ENCODE assay signal across 1 cellular context in the genomic region with DNA sequence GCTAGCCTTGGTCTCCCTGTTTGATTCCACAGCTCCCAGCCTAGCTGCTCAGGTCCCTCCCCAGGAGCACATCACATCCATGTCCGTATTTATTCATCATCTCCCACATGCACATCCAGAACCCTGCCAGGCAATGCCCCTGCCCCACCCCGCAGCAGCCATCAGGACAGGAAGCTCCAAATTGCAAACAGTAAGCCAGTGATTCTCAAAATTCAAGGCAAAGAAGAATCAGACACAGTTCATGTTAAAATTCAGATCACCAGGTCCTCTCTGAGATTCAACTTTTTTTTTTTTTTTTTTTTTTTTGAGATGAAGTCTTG.
TF ChIP-seq lines count a peak whose summit lies in the region.

No MANE protein-coding gene starts in this region.

TF ChIP-seq in K562, 482 proteins besides CTCF, POLR2A, EP300 and RAD21 (continued from another document):
- TF ChIP-seq ZBTB40 (IDR thresholded peaks at IDR 0.05): 0 out of 2 replicates have a peak, but pooled peaks have one; percentile 3
- TF ChIP-seq ZBTB40 (CRISPR knock-in tag; IDR thresholded peaks at IDR 0.05): no peak
- 0 out of 2 replicates have a peak, but pooled peaks have one; percentile 5 for TF ChIP-seq ZNF583 (CRISPR knock-in tag; IDR thresholded peaks at IDR 0.05)
- TF ChIP-seq, protein P1, sequence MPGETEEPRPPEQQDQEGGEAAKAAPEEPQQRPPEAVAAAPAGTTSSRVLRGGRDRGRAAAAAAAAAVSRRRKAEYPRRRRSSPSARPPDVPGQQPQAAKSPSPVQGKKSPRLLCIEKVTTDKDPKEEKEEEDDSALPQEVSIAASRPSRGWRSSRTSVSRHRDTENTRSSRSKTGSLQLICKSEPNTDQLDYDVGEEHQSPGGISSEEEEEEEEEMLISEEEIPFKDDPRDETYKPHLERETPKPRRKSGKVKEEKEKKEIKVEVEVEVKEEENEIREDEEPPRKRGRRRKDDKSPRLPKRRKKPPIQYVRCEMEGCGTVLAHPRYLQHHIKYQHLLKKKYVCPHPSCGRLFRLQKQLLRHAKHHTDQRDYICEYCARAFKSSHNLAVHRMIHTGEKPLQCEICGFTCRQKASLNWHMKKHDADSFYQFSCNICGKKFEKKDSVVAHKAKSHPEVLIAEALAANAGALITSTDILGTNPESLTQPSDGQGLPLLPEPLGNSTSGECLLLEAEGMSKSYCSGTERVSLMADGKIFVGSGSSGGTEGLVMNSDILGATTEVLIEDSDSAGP (CRISPR knock-in tag; IDR thresholded peaks at IDR 0.05): no peak
- TF ChIP-seq HLTF (IDR thresholded peaks at IDR 0.05): no peak
- no peak for TF ChIP-seq ARHGAP35 (IDR thresholded peaks at IDR 0.05; ENCODE audit: partially characterized antibody)
- no peak for TF ChIP-seq ZNF217 (CRISPR knock-in tag; IDR thresholded peaks at IDR 0.05)
- TF ChIP-seq LEF1 (IDR thresholded peaks at IDR 0.05): no peak
- TF ChIP-seq FOSL1 (tag; conservative IDR thresholded peaks at IDR 0.05): no peak
- 0 out of 2 replicates have a peak, but pooled peaks have one; percentile 28 for TF ChIP-seq LCOR (CRISPR knock-in tag; IDR thresholded peaks at IDR 0.05)
- peak in 1 of 2 experiments; percentile 43; a peak in 1 of 4 replicates for TF ChIP-seq FOXA3 (CRISPR knock-in tag; conservative IDR thresholded peaks at IDR 0.05 in 1 of 2, IDR thresholded peaks at IDR 0.05 in 1 of 2)
- TF ChIP-seq ARID1B (IDR thresholded peaks at IDR 0.05): no peak
- TF ChIP-seq ZNF551 (CRISPR knock-in tag; IDR thresholded peaks at IDR 0.05): no peak
- no peak for TF ChIP-seq ZNF324 (CRISPR knock-in tag; IDR thresholded peaks at IDR 0.05)
- TF ChIP-seq ELF1 (tag; IDR thresholded peaks at IDR 0.05): 0 out of 2 replicates have a peak, but pooled peaks have one; percentile 6
- TF ChIP-seq FOXK2 (conservative IDR thresholded peaks at IDR 0.05 in 1 of 2, IDR thresholded peaks at IDR 0.05 in 1 of 2; ENCODE audit: low read depth in 2 of 2): 0 out of 4 replicates have a peak, but pooled peaks of 1 of the 2 experiments have one; percentile 6
- TF ChIP-seq, protein P2, sequence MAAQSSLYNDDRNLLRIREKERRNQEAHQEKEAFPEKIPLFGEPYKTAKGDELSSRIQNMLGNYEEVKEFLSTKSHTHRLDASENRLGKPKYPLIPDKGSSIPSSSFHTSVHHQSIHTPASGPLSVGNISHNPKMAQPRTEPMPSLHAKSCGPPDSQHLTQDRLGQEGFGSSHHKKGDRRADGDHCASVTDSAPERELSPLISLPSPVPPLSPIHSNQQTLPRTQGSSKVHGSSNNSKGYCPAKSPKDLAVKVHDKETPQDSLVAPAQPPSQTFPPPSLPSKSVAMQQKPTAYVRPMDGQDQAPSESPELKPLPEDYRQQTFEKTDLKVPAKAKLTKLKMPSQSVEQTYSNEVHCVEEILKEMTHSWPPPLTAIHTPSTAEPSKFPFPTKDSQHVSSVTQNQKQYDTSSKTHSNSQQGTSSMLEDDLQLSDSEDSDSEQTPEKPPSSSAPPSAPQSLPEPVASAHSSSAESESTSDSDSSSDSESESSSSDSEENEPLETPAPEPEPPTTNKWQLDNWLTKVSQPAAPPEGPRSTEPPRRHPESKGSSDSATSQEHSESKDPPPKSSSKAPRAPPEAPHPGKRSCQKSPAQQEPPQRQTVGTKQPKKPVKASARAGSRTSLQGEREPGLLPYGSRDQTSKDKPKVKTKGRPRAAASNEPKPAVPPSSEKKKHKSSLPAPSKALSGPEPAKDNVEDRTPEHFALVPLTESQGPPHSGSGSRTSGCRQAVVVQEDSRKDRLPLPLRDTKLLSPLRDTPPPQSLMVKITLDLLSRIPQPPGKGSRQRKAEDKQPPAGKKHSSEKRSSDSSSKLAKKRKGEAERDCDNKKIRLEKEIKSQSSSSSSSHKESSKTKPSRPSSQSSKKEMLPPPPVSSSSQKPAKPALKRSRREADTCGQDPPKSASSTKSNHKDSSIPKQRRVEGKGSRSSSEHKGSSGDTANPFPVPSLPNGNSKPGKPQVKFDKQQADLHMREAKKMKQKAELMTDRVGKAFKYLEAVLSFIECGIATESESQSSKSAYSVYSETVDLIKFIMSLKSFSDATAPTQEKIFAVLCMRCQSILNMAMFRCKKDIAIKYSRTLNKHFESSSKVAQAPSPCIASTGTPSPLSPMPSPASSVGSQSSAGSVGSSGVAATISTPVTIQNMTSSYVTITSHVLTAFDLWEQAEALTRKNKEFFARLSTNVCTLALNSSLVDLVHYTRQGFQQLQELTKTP (IDR thresholded peaks at IDR 0.05; ENCODE audit: low read depth in 1 of 2, partially characterized antibody in 2 of 2): no peak
- no peak for TF ChIP-seq POLR3A (IDR thresholded peaks at IDR 0.05; ENCODE audit: borderline replicate concordance, extremely low read depth, insufficient read depth, insufficient read length)
- TF ChIP-seq ZBTB33 (CRISPR knock-in tag; IDR thresholded peaks at IDR 0.05): no peak
- TF ChIP-seq ZFP30 (CRISPR knock-in tag; IDR thresholded peaks at IDR 0.05; ENCODE audit: borderline replicate concordance): no peak
- TF ChIP-seq SIRT6 (IDR thresholded peaks at IDR 0.05; ENCODE audit: low read depth, low read length): no peak
- TF ChIP-seq REST (CRISPR knock-in tag; IDR thresholded peaks at IDR 0.05; ENCODE audit: low read depth): no peak
- TF ChIP-seq ZNF584 (CRISPR knock-in tag; IDR thresholded peaks at IDR 0.05; ENCODE audit: low read depth): no peak
- 0 out of 2 replicates have a peak, but pooled peaks have one; percentile 47 for TF ChIP-seq KLF13 (tag; IDR thresholded peaks at IDR 0.05; ENCODE audit: borderline replicate concordance, low read depth)
- no peak for TF ChIP-seq ZBTB17 (CRISPR knock-in tag; IDR thresholded peaks at IDR 0.05)
- no peak for TF ChIP-seq MYNN (IDR thresholded peaks at IDR 0.05)
- no peak for TF ChIP-seq MYNN (CRISPR knock-in tag; IDR thresholded peaks at IDR 0.05)
- no peak for TF ChIP-seq BRD4 (IDR thresholded peaks at IDR 0.05)
- TF ChIP-seq SAP30 (IDR thresholded peaks at IDR 0.05; ENCODE audit: borderline replicate concordance, insufficient read depth, low read depth, low read length, poor library complexity, severe bottlenecking): no peak
- no peak for TF ChIP-seq POLR2G (IDR thresholded peaks at IDR 0.05; ENCODE audit: low read depth, low read length)
- TF ChIP-seq, protein P3, sequence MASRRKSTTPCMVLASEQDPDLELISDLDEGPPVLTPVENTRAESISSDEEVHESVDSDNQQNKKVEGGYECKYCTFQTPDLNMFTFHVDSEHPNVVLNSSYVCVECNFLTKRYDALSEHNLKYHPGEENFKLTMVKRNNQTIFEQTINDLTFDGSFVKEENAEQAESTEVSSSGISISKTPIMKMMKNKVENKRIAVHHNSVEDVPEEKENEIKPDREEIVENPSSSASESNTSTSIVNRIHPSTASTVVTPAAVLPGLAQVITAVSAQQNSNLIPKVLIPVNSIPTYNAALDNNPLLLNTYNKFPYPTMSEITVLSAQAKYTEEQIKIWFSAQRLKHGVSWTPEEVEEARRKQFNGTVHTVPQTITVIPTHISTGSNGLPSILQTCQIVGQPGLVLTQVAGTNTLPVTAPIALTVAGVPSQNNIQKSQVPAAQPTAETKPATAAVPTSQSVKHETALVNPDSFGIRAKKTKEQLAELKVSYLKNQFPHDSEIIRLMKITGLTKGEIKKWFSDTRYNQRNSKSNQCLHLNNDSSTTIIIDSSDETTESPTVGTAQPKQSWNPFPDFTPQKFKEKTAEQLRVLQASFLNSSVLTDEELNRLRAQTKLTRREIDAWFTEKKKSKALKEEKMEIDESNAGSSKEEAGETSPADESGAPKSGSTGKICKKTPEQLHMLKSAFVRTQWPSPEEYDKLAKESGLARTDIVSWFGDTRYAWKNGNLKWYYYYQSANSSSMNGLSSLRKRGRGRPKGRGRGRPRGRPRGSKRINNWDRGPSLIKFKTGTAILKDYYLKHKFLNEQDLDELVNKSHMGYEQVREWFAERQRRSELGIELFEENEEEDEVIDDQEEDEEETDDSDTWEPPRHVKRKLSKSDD (conservative IDR thresholded peaks at IDR 0.05; ENCODE audit: low read length): no peak
TF ChIP-seq in K562: peak in this region for 13.
